In the genomic region with DNA sequence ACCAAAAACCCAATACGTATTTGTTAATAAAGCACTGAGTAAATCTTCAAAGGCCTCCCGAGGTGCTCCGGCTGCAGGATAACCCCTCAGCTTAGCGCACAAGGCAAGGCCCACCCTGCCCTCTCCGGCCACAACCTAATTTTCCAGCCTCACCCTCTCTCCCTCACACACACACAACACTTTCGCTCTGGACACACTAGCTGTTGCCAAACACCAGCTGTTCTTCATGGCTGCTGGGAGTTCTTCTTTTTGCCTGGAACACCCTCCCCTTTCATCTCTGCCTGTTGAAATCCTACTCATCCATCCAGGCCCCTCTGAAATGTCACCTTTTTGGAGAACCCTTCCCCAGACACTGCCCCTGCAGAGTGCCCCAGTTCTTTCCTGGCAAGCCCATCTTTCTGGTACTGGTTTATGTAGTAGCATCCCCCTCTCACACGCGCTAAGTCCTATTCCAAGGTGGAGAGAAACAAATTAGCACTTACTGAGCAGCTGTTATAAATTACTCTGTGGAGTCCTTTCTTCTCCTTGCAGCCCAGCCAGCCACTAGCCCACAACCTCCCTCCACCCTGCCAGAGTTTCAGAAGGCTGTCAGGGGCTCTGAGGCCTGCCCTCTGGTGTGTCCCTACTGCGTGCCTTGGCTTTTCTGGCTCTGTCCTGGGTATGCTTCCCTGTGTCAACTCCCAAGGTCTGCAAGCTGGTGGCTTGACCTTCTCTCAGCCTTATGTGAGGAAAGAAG, we compare ENCODE assay signal across 8 cellular contexts. TPM values are rescaled to one million over a fixed set of nuclear protein-coding genes. Genes with fewer than 3 reads are reported as not detected.
DNase-seq lines count a peak whose midpoint lies in the region; ATAC-seq and TF ChIP-seq lines count a peak whose summit lies in the region.

No MANE protein-coding gene starts in this region.

- TF ChIP-seq POLR2A in heart left ventricle (IDR thresholded peaks at IDR 0.05) = no peak

- peaks cover 5% of the 10 kb centered on the region for H3K9me3 Mint-ChIP-seq in activated CD4-positive, alpha-beta T cell treated with anti-CD3 and anti-CD28 coated beads, Interleukin-2, amount 10 ng/mL, durations not matched to agents 7 days and 5 days
- no peaks in the 10 kb centered on the region for H3K9me3 Mint-ChIP-seq in stimulated activated memory B cell treated with anti-CD40 and anti-IgM and Interleukin-4, amounts not matched to agents 10 μg/mL and 1 μg/mL and 100 μg/mL, for 72 hours

- H3K4me3 ChIP-seq in SU-DHL-6 (ENCODE audit: insufficient read depth, low read length, poor library complexity, severe bottlenecking) (peak overlapping the region; percentile 64), heart left ventricle (peak overlapping the region in 10 of 12 donors; percentile 30 to 79 (median 61))

- DNase-seq in activated CD4-positive, alpha-beta T cell treated with anti-CD3 and anti-CD28 coated beads, Interleukin-2, amount 10 ng/mL, durations not matched to agents 7 days and 5 days = no peak
- DNase-seq in activated CD4-positive, alpha-beta T cell treated with anti-CD3 and anti-CD28 coated beads, Interleukin-2, amount 50 U/mL, for 4 hours = no peak
- DNase-seq in heart left ventricle (peak in 4 of 5 donors; percentile 32 to 55 (median 48)), NCI-H1436 (lab: John Stamatoyannopoulos, UW) (no peak), NCI-H774 (lab: John Stamatoyannopoulos, UW) (no peak)

- peaks cover 0 to 43% (median 16%) of the 10 kb centered on the region in 12 donors for H3K4me1 ChIP-seq in heart left ventricle

- intact Hi-C loops in heart left ventricle (cut with DNase I) = no loop called here

- H3K27me3 Mint-ChIP-seq in activated CD4-positive, alpha-beta T cell treated with anti-CD3 and anti-CD28 coated beads, Interleukin-2, amount 10 ng/mL, durations not matched to agents 7 days and 5 days = no peaks in the 10 kb centered on the region
- no peaks in the 10 kb centered on the region for H3K27me3 Mint-ChIP-seq in stimulated activated memory B cell treated with anti-CD40 and anti-IgM and Interleukin-4, amounts not matched to agents 10 μg/mL and 1 μg/mL and 100 μg/mL, for 72 hours

- peak overlapping the region; percentile 84 for H3K4me3 Mint-ChIP-seq in activated CD4-positive, alpha-beta T cell treated with anti-CD3 and anti-CD28 coated beads, Interleukin-2, amount 10 ng/mL, durations not matched to agents 7 days and 5 days
- H3K4me3 Mint-ChIP-seq in stimulated activated memory B cell treated with anti-CD40 and anti-IgM and Interleukin-4, amounts not matched to agents 10 μg/mL and 1 μg/mL and 100 μg/mL, for 72 hours = peak overlapping the region; percentile 84

- CTCF ChIA-PET in activated CD4-positive, alpha-beta T cell treated with anti-CD3 and anti-CD28 coated beads, Interleukin-2, amount 10 ng/mL, durations not matched to agents 7 days and 5 days (lab: Charles Lee) = interaction anchor here (1.0 to 1.3 kb wide), 6 partner anchors 11 to 453 kb away, joined by 3 to 8 read pairs (median 4); no protein-coding TSS in a partner anchor

- peak overlapping the region; percentile 78 for H2AFZ ChIP-seq in SU-DHL-6 (ENCODE audit: low read depth, low read length, severe bottlenecking)

- peaks cover 55% of the 10 kb centered on the region for H3K4me1 Mint-ChIP-seq in activated CD4-positive, alpha-beta T cell treated with anti-CD3 and anti-CD28 coated beads, Interleukin-2, amount 10 ng/mL, durations not matched to agents 7 days and 5 days
- peaks cover 37% of the 10 kb centered on the region for H3K4me1 Mint-ChIP-seq in stimulated activated memory B cell treated with anti-CD40 and anti-IgM and Interleukin-4, amounts not matched to agents 10 μg/mL and 1 μg/mL and 100 μg/mL, for 72 hours

- no peaks in the 10 kb centered on the region for H3K36me3 ChIP-seq in SU-DHL-6 (ENCODE audit: low read length)
- H3K36me3 ChIP-seq in heart left ventricle = no peaks in the 10 kb centered on the region

- ATAC-seq in heart left ventricle (peak; percentile 51 to 63 (median 52)), HG03432 (IDR thresholded peaks at IDR 0.05; ENCODE audit: unreplicated experiment) (no peak)
- ATAC-seq in stimulated activated memory B cell treated with anti-CD40 and anti-IgM and Interleukin-4, amounts not matched to agents 10 μg/mL and 1 μg/mL and 100 μg/mL, for 72 hours = no peak

- POLR2A ChIA-PET in activated CD4-positive, alpha-beta T cell treated with anti-CD3 and anti-CD28 coated beads, Interleukin-2, amount 10 ng/mL, durations not matched to agents 7 days and 5 days (lab: Charles Lee) = interaction anchor here (1.2 to 1.3 kb wide), 2 partner anchors 10 to 25 kb away, joined by 3 to 5 read pairs; no protein-coding TSS in a partner anchor

- H3K9me2 ChIP-seq in SU-DHL-6 (replicated peaks; ENCODE audit: insufficient read depth, low read length) = no peaks in the 10 kb centered on the region

- no peaks in the 10 kb centered on the region for H3F3A ChIP-seq in SU-DHL-6 (ENCODE audit: insufficient read depth)

- 67 to 78% (median 72%) methylated on average over 9 of the region's 9 CpGs for WGBS in heart left ventricle, 4 donors

- H3K9me3 ChIP-seq in SU-DHL-6 (ENCODE audit: insufficient read depth, low read length) = no peaks in the 10 kb centered on the region; the same call in 1 of the 2 replicates
- H3K9me3 ChIP-seq in heart left ventricle = no peaks in the 10 kb centered on the region

- H3K27me3 ChIP-seq in SU-DHL-6 (ENCODE audit: low read length) (no peaks in the 10 kb centered on the region), heart left ventricle (no peaks in the 10 kb centered on the region)

- no peaks in the 10 kb centered on the region for H4K20me1 ChIP-seq in SU-DHL-6 (ENCODE audit: low read depth, low read length)

- peak overlapping the region; percentile 79 for H3K4me2 ChIP-seq in SU-DHL-6 (ENCODE audit: low read depth, low read length, poor library complexity, severe bottlenecking)

- peak overlapping the region; percentile 97 for H3K27ac Mint-ChIP-seq in activated CD4-positive, alpha-beta T cell treated with anti-CD3 and anti-CD28 coated beads, Interleukin-2, amount 10 ng/mL, durations not matched to agents 7 days and 5 days
- H3K27ac Mint-ChIP-seq in stimulated activated memory B cell treated with anti-CD40 and anti-IgM and Interleukin-4, amounts not matched to agents 10 μg/mL and 1 μg/mL and 100 μg/mL, for 72 hours = peak overlapping the region; percentile 95

- peak overlapping the region; percentile 85 for H3K9ac ChIP-seq in SU-DHL-6 (ENCODE audit: low read length)

- TF ChIP-seq CTCF in SU-DHL-6 (IDR thresholded peaks at IDR 0.05; ENCODE audit: insufficient read depth, low read length, poor library complexity, severe bottlenecking) (no peak), heart left ventricle (IDR thresholded peaks at IDR 0.05) (no peak)

- H3K36me3 Mint-ChIP-seq in activated CD4-positive, alpha-beta T cell treated with anti-CD3 and anti-CD28 coated beads, Interleukin-2, amount 10 ng/mL, durations not matched to agents 7 days and 5 days (ENCODE audit: low read depth) = peaks cover 34% of the 10 kb centered on the region
- H3K36me3 Mint-ChIP-seq in stimulated activated memory B cell treated with anti-CD40 and anti-IgM and Interleukin-4, amounts not matched to agents 10 μg/mL and 1 μg/mL and 100 μg/mL, for 72 hours = peaks cover 14% of the 10 kb centered on the region

- peaks cover 36% of the 10 kb centered on the region for H3K79me2 ChIP-seq in SU-DHL-6 (ENCODE audit: insufficient read depth, low read length)

- H3K27ac ChIP-seq in SU-DHL-6 (ENCODE audit: low read depth, low read length) (peak overlapping the region; percentile 82), heart left ventricle (peak overlapping the region in 11 of 12 donors; percentile 52 to 94 (median 74))

RNA-seq across cellular contexts. Expression of a gene that starts 0.8 kb away (rescaled TPM):
- 10 to 100 TPM; 33.3 to 39.5 TPM for total RNA-seq in activated CD4-positive, alpha-beta T cell treated with anti-CD3 and anti-CD28 coated beads, Interleukin-2, amount 10 ng/mL, durations not matched to agents 7 days and 5 days
- total RNA-seq in heart left ventricle = 10 to 100 TPM in 1 of 9 donors, 1 to 10 TPM in 8; 2.9 to 14.1 (median 6.4) TPM
- 1 to 10 TPM; 1.0 to 3.1 TPM for polyA plus RNA-seq in heart left ventricle

Comparison
In these comparisons a context has a peak if more than half of its experiments do, and no peak if none do; other contexts are left out.
1. DNase-seq: peak in heart left ventricle (4 of 5); none in activated CD4-positive, alpha-beta T cell treated with anti-CD3 and anti-CD28 coated beads, Interleukin-2, amount 10 ng/mL, durations not matched to agents 7 days and 5 days (single experiment), activated CD4-positive, alpha-beta T cell treated with anti-CD3 and anti-CD28 coated beads, Interleukin-2, amount 50 U/mL, for 4 hours (0 of 2), NCI-H1436 (single experiment) and NCI-H774 (single experiment).
2. ATAC-seq: peak in heart left ventricle (4 of 4); none in stimulated activated memory B cell treated with anti-CD40 and anti-IgM and Interleukin-4, amounts not matched to agents 10 μg/mL and 1 μg/mL and 100 μg/mL, for 72 hours (single experiment) and HG03432 (single experiment).